Comparison of ENCODE assay signal across 23 cellular contexts in genomic region chr6:169975286-169975685, GRCh38.
DNase-seq lines count a peak whose midpoint lies in the region; ATAC-seq and TF ChIP-seq lines count a peak whose summit lies in the region.
"Had no signal": no experiment of that assay in that cellular context is flagged by ENCODE, and none has a peak within 500 bp of the region (broad histone marks: within the 10 kb centered on the region; RNA-seq: fewer than 3 reads in every experiment).

No MANE protein-coding gene starts in this region.

- TF ChIP-seq EP300 in suprapubic skin (IDR thresholded peaks at IDR 0.05): no peak

- no peak for TF ChIP-seq POLR2A in suprapubic skin (IDR thresholded peaks at IDR 0.05)

- TF ChIP-seq CTCF in CD14-positive monocyte (IDR thresholded peaks at IDR 0.05) (no peak), left lung (IDR thresholded peaks at IDR 0.05) (no peak), suprapubic skin (IDR thresholded peaks at IDR 0.05) (no peak)

- H3K4me3 ChIP-seq in left lung: no peak overlapping the region
- no peak overlapping the region for H3K4me3 ChIP-seq in suprapubic skin
- no peak overlapping the region for H3K4me3 ChIP-seq in H7 (ENCODE audit: insufficient read depth, low read depth, low read length)
- H3K4me3 ChIP-seq: HAP-1, PC-9 had no signal

- H3K27me3 ChIP-seq in left lung (peaks cover 5 to 72% of the 10 kb centered on the region in 2 donors), suprapubic skin (peaks cover 22% of the 10 kb centered on the region), H7 (ENCODE audit: control insufficient read depth, insufficient read depth, low read length) (no peaks in the 10 kb centered on the region)

- intact Hi-C loops in CD14-positive monocyte (cut with micrococcal nuclease): no loop called here
- intact Hi-C loops in left lung (cut with DNase I): no loop called here

- H3K4me3 Mint-ChIP-seq in activated T-cell treated with anti-CD3 and anti-CD28 coated beads, Interleukin-2, amount 50 U/mL, for 4 hours: no peak overlapping the region
- no peak overlapping the region for H3K4me3 Mint-ChIP-seq in CD14-positive monocyte

- peaks cover 7% of the 10 kb centered on the region for H3K27me3 Mint-ChIP-seq in activated T-cell treated with anti-CD3 and anti-CD28 coated beads, Interleukin-2, amount 50 U/mL, for 4 hours (ENCODE audit: low read depth)
- H3K27me3 Mint-ChIP-seq in CD14-positive monocyte (ENCODE audit: low read depth in 3 of 3): peaks cover 3 to 12% (median 6%) of the 10 kb centered on the region in 3 donors

- H3K4me1 ChIP-seq in left lung (peaks cover 0 to 12% of the 10 kb centered on the region in 2 donors), suprapubic skin (peaks cover 28% of the 10 kb centered on the region)
- H3K4me1 ChIP-seq: HAP-1 had no signal

- no peak for ATAC-seq in activated T-cell treated with anti-CD3 and anti-CD28 coated beads, Interleukin-2, amount 50 U/mL, for 4 hours
- ATAC-seq in left lung: no peak

- H3K9me3 Mint-ChIP-seq in activated T-cell treated with anti-CD3 and anti-CD28 coated beads, Interleukin-2, amount 50 U/mL, for 4 hours: no peaks in the 10 kb centered on the region
- H3K9me3 Mint-ChIP-seq in CD14-positive monocyte: no peaks in the 10 kb centered on the region

- H3K27ac ChIP-seq in left lung: no peak overlapping the region
- no peak overlapping the region for H3K27ac ChIP-seq in suprapubic skin
- H3K27ac ChIP-seq: 22Rv1, C4-2B, PC-9 had no signal

- 72% methylated on average over 7 of the region's 14 CpGs for WGBS in suprapubic skin

- H3K36me3 Mint-ChIP-seq in activated T-cell treated with anti-CD3 and anti-CD28 coated beads, Interleukin-2, amount 50 U/mL, for 4 hours (ENCODE audit: insufficient read depth): no peaks in the 10 kb centered on the region
- no peaks in the 10 kb centered on the region for H3K36me3 Mint-ChIP-seq in CD14-positive monocyte

- peaks cover 2% of the 10 kb centered on the region for H3K4me1 Mint-ChIP-seq in activated T-cell treated with anti-CD3 and anti-CD28 coated beads, Interleukin-2, amount 50 U/mL, for 4 hours (ENCODE audit: low read depth)
- peaks cover 3% of the 10 kb centered on the region for H3K4me1 Mint-ChIP-seq in CD14-positive monocyte

- DNase-seq in activated T-cell treated with anti-CD3 and anti-CD28 coated beads, Interleukin-2, amount 50 U/mL, for 1 hour: peak; percentile 3
- DNase-seq in activated T-cell treated with anti-CD3 and anti-CD28 coated beads, Interleukin-2, amount 50 U/mL, for 4 hours: no peak
- DNase-seq in CD14-positive monocyte (ENCODE audit: low spot score) (peak; percentile 22), left lung (peak; percentile 18 to 61), suprapubic skin (ENCODE audit: low spot score in 2 of 2) (peak; percentile 43 to 56), H7 (no peak), C1 segment of cervical spinal cord (lab: John Stamatoyannopoulos, UW) (no peak), NCI-H146 treated with DMSO at 0.1 percent for 48 hours (lab: John Stamatoyannopoulos, UW; ENCODE audit: unreplicated experiment) (no peak)
- DNase-seq: AML-193, KBM-7, MM.1S, NCI-H1092, NCI-H1436, NCI-H2029, NCI-H2227 treated with DMSO at 0.1 percent for 48 hours, NCI-H510A, NCI-H748 treated with DMSO at 0.1 percent for 48 hours, PC-9, RPMI8226, SIG-M5 had no signal

- H3K36me3 ChIP-seq in left lung (no peaks in the 10 kb centered on the region), suprapubic skin (no peaks in the 10 kb centered on the region), H7 (replicated peaks; ENCODE audit: control insufficient read depth, insufficient read depth, low read length) (no peaks in the 10 kb centered on the region)
- H3K36me3 ChIP-seq: HAP-1 had no signal

- no peaks in the 10 kb centered on the region for H3K9me3 ChIP-seq in left lung
- no peaks in the 10 kb centered on the region for H3K9me3 ChIP-seq in suprapubic skin
- H3K9me3 ChIP-seq: HAP-1 had no signal

- no peak overlapping the region for H3K27ac Mint-ChIP-seq in CD14-positive monocyte

Comparison
In these comparisons a context has a peak if more than half of its experiments do, and no peak if none do; other contexts are left out.
1. DNase-seq: peak in activated T-cell treated with anti-CD3 and anti-CD28 coated beads, Interleukin-2, amount 50 U/mL, for 1 hour (single experiment), CD14-positive monocyte (single experiment), left lung (2 of 2) and suprapubic skin (2 of 2); none in activated T-cell treated with anti-CD3 and anti-CD28 coated beads, Interleukin-2, amount 50 U/mL, for 4 hours (single experiment), H7 (single experiment), C1 segment of cervical spinal cord (0 of 14) and NCI-H146 treated with DMSO at 0.1 percent for 48 hours (single experiment).